In the genomic region with DNA sequence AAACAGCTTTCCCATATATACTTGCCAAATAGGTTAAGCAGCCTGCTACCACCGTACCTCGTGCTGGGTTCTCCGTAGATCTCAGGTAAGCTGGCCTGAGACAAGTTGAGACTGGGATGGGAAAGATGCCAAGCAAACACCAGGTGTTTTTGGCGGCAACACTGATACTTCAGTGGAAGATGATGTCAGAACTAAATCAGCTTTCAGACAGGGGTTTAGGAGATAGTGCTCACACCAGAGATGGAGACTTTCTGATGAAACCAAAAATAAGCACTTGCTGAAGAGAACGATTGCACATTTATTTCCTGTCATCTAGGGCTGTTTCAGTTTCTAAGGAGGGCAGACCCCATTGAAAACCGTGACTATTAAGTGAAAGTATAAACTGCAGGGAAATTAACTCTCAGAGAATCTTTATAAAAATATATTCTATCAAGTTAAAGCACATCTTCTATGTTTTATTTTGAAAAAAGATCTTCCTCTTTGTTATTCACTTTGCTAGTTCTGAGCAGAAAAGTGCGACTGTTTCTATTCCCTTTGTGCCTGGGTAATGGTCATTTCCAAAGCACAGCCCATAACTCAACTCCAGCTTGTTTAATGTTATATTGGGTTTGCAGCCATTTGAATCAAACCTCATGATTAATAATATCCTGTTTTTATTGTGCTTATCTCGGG, we compare ENCODE assay signal across 8 cellular contexts.
DNase-seq lines count a peak whose midpoint lies in the region; ATAC-seq and TF ChIP-seq lines count a peak whose summit lies in the region.

No MANE protein-coding gene starts in this region.

- H3T11ph ChIP-seq in H9 (ENCODE audit: low read length): no peak overlapping the region

- no peak overlapping the region for H3K56ac ChIP-seq in H9 (ENCODE audit: insufficient read length, low read depth, low read length)

- H3K18ac ChIP-seq in H9 (ENCODE audit: insufficient read length, low read depth, low read length): no peak overlapping the region

- H2BK12ac ChIP-seq in H9 (ENCODE audit: insufficient read length, low read depth, low read length): no peak overlapping the region

- H3K79me2 ChIP-seq in H9 (ENCODE audit: insufficient read depth, low read length): no peaks in the 10 kb centered on the region

- H3K27ac ChIP-seq in H9 (ENCODE audit: insufficient read length, low read depth, low read length): no peak overlapping the region

- no peak overlapping the region for H3K4me2 ChIP-seq in H9 (ENCODE audit: insufficient read depth, insufficient read length, low read length)

- no peak overlapping the region for H2BK5ac ChIP-seq in H9 (ENCODE audit: insufficient read length, low read length)

- no peaks in the 10 kb centered on the region for H3K27me3 ChIP-seq in H9 (ENCODE audit: insufficient read depth, low read length)

- no peak overlapping the region for H2BK15ac ChIP-seq in H9 (ENCODE audit: low read depth, low read length)

- H4K8ac ChIP-seq in H9 (replicated peaks; ENCODE audit: insufficient read length, low read depth, low read length): no peak overlapping the region

- intact Hi-C loops in activated CD4-positive, alpha-beta T cell treated with anti-CD3 and anti-CD28 coated beads for 36 hours (cut with DNase I, micrococcal nuclease): loop anchor here (2.0 kb wide), 1 partner anchor 140 kb away; no protein-coding TSS in a partner anchor

- H3K23me2 ChIP-seq in H9 (ENCODE audit: insufficient read length, low read depth, low read length, poor library complexity, severe bottlenecking): no peaks in the 10 kb centered on the region

- POLR2A ChIA-PET in activated CD4-positive, alpha-beta T cell treated with anti-CD3 and anti-CD28 coated beads for 36 hours (lab: Charles Lee): no interaction called here

- H3K23ac ChIP-seq in H9 (ENCODE audit: insufficient read length, low read depth, low read length): no peak overlapping the region

- H3K4me1 Mint-ChIP-seq in activated CD4-positive, alpha-beta T cell treated with anti-CD3 and anti-CD28 coated beads for 36 hours: peaks cover 16% of the 10 kb centered on the region
- H3K4me1 Mint-ChIP-seq in effector memory CD8-positive, alpha-beta T cell (ENCODE audit: low read depth in 2 of 2): peaks cover 0 to 3% of the 10 kb centered on the region in 2 donors
- H3K4me1 Mint-ChIP-seq in H9: no peaks in the 10 kb centered on the region

- no peaks in the 10 kb centered on the region for H3K9me3 Mint-ChIP-seq in activated CD4-positive, alpha-beta T cell treated with anti-CD3 and anti-CD28 coated beads for 36 hours (ENCODE audit: low read depth)
- H3K9me3 Mint-ChIP-seq in effector memory CD8-positive, alpha-beta T cell: no peaks in the 10 kb centered on the region
- H3K9me3 Mint-ChIP-seq in H9: no peaks in the 10 kb centered on the region

- WGBS in H9 (ENCODE audit: extremely low coverage, insufficient read length, low lambda C conversion rate): 100% methylated on average over 1 of the region's 8 CpGs

- H3K27me3 Mint-ChIP-seq in activated CD4-positive, alpha-beta T cell treated with anti-CD3 and anti-CD28 coated beads for 36 hours: peaks cover 8% of the 10 kb centered on the region
- H3K27me3 Mint-ChIP-seq in effector memory CD8-positive, alpha-beta T cell: peaks cover 10 to 11% of the 10 kb centered on the region in 2 donors
- H3K27me3 Mint-ChIP-seq in H9 (ENCODE audit: low read depth): no peaks in the 10 kb centered on the region

- H2BK120ac ChIP-seq in H9 (ENCODE audit: low read depth, low read length, poor library complexity, severe bottlenecking): no peak overlapping the region

- H2BK20ac ChIP-seq in H9 (ENCODE audit: low read depth, low read length, poor library complexity, severe bottlenecking): no peak overlapping the region

- H3K79me1 ChIP-seq in H9 (ENCODE audit: insufficient read depth, low read depth, low read length, poor library complexity, severe bottlenecking): no peaks in the 10 kb centered on the region

- H3K4me3 Mint-ChIP-seq in activated CD4-positive, alpha-beta T cell treated with anti-CD3 and anti-CD28 coated beads for 36 hours: peak overlapping the region; percentile 26
- peak overlapping the region in 1 of 2 donors; percentile 2 for H3K4me3 Mint-ChIP-seq in effector memory CD8-positive, alpha-beta T cell
- no peak overlapping the region for H3K4me3 Mint-ChIP-seq in H9

- H2AFZ ChIP-seq in H9 (ENCODE audit: low read length): no peak overlapping the region

- no peak overlapping the region for H3K9ac ChIP-seq in H9 (ENCODE audit: extremely low read depth, insufficient read length, low read length)

- H2AK5ac ChIP-seq in H9 (ENCODE audit: insufficient read length, low read length): no peak overlapping the region

- H4K5ac ChIP-seq in H9 (ENCODE audit: insufficient read length, low read depth, low read length): no peak overlapping the region

- CTCF ChIA-PET in activated CD4-positive, alpha-beta T cell treated with anti-CD3 and anti-CD28 coated beads for 36 hours (lab: Charles Lee): no interaction called here

- H3K27ac Mint-ChIP-seq in activated CD4-positive, alpha-beta T cell treated with anti-CD3 and anti-CD28 coated beads for 36 hours: no peak overlapping the region
- H3K27ac Mint-ChIP-seq in effector memory CD8-positive, alpha-beta T cell: no peak overlapping the region
- H3K27ac Mint-ChIP-seq in H9: no peak overlapping the region

- no peak for TF ChIP-seq CTCF in H9 (conservative IDR thresholded peaks at IDR 0.05)

- no peak overlapping the region for H3K4ac ChIP-seq in H9 (ENCODE audit: low read depth, low read length)

- peak; percentile 93 for ATAC-seq in activated CD4-positive, alpha-beta T cell treated with anti-CD3 and anti-CD28 coated beads for 36 hours
- peak; percentile 100 for ATAC-seq in HG02678 (IDR thresholded peaks at IDR 0.05; ENCODE audit: unreplicated experiment)
- ATAC-seq in effector memory CD8-positive, alpha-beta T cell (replicated peaks): peak; percentile 41

- peak; percentile 28 for DNase-seq in activated CD4-positive, alpha-beta T cell treated with anti-CD3 and anti-CD28 coated beads for 36 hours
- DNase-seq in activated CD4-positive, alpha-beta T cell treated with anti-CD3 and anti-CD28 coated beads for 4 hours: no peak
- DNase-seq in NCI-H187 (lab: John Stamatoyannopoulos, UW): peak; percentile 28 to 32
- no peak for DNase-seq in effector memory CD8-positive, alpha-beta T cell
- DNase-seq in H9: no peak
- no peak for DNase-seq in epidermal melanocyte (ENCODE audit: insufficient read length, low spot score)
- no peak for DNase-seq in stimulated activated CD4-positive, alpha-beta T cell treated with anti-CD3 and anti-CD28 coated beads, Interleukin-4, amount 100 ng/mL, for 24 hours

- no peaks in the 10 kb centered on the region for H3K36me3 Mint-ChIP-seq in activated CD4-positive, alpha-beta T cell treated with anti-CD3 and anti-CD28 coated beads for 36 hours (ENCODE audit: low read depth)
- H3K36me3 Mint-ChIP-seq in effector memory CD8-positive, alpha-beta T cell (ENCODE audit: insufficient read depth): no peaks in the 10 kb centered on the region
- no peaks in the 10 kb centered on the region for H3K36me3 Mint-ChIP-seq in H9 (ENCODE audit: insufficient read depth in 1 of 3, low read depth in 3 of 3)

- no peaks in the 10 kb centered on the region for H3K4me1 ChIP-seq in H9 (ENCODE audit: insufficient read depth, low read length)

- H4K91ac ChIP-seq in H9 (ENCODE audit: insufficient read length, low read depth, low read length): no peak overlapping the region

- H3K9me3 ChIP-seq in H9 (ENCODE audit: control insufficient read depth, low read depth, low read length): no peaks in the 10 kb centered on the region

- H3K14ac ChIP-seq in H9 (ENCODE audit: insufficient read depth, low read length): no peak overlapping the region

- no peaks in the 10 kb centered on the region for H4K20me1 ChIP-seq in H9 (ENCODE audit: control insufficient read depth, insufficient read depth, insufficient read length)

Comparison
In these comparisons a context has a peak if more than half of its experiments do, and no peak if none do; other contexts are left out.
1. DNase-seq: peak in activated CD4-positive, alpha-beta T cell treated with anti-CD3 and anti-CD28 coated beads for 36 hours (single experiment) and NCI-H187 (2 of 2); none in activated CD4-positive, alpha-beta T cell treated with anti-CD3 and anti-CD28 coated beads for 4 hours (0 of 2), effector memory CD8-positive, alpha-beta T cell (0 of 3), H9 (single experiment), epidermal melanocyte (single experiment) and stimulated activated CD4-positive, alpha-beta T cell treated with anti-CD3 and anti-CD28 coated beads, Interleukin-4, amount 100 ng/mL, for 24 hours (single experiment).
2. ATAC-seq: peak in every context shown above with its lines; median percentile 100 in HG02678; 93 in activated CD4-positive, alpha-beta T cell treated with anti-CD3 and anti-CD28 coated beads for 36 hours; 41 in effector memory CD8-positive, alpha-beta T cell.